Comparison of ENCODE assay signal across 31 cellular contexts in genomic region chr5:170625221-170626165, GRCh38.
DNase-seq lines count a peak whose midpoint lies in the region; ATAC-seq and TF ChIP-seq lines count a peak whose summit lies in the region.
"Had no signal": no experiment of that assay in that cellular context is flagged by ENCODE, and none has a peak within 500 bp of the region (broad histone marks: within the 10 kb centered on the region; RNA-seq: fewer than 3 reads in every experiment).

No MANE protein-coding gene starts in this region.

- no peak overlapping the region for H3K4me3 ChIP-seq in SK-N-SH (ENCODE audit: low read depth in 2 of 2, low read length in 1 of 2)
- H3K4me3 ChIP-seq: A549, cardiac muscle cell, pancreas, skin epidermis, suprapubic skin, upper lobe of left lung had no signal

- TF ChIP-seq RAD21 in SK-N-SH (IDR thresholded peaks at IDR 0.05; ENCODE audit: low read length) = 0 out of 2 replicates have a peak, but pooled peaks have one; percentile 7

- H3K27me3 Mint-ChIP-seq in glutamatergic neuron (ENCODE audit: unreplicated experiment) = peaks cover 20% of the 10 kb centered on the region
- H3K27me3 Mint-ChIP-seq in stimulated activated memory B cell treated with anti-CD40 and anti-IgM and Interleukin-4, amounts not matched to agents 10 μg/mL and 1 μg/mL and 100 μg/mL, for 72 hours = peaks cover 25% of the 10 kb centered on the region

- H3K4me3 Mint-ChIP-seq in glutamatergic neuron (ENCODE audit: unreplicated experiment) = peak overlapping the region; percentile 15
- no peak overlapping the region for H3K4me3 Mint-ChIP-seq in stimulated activated memory B cell treated with anti-CD40 and anti-IgM and Interleukin-4, amounts not matched to agents 10 μg/mL and 1 μg/mL and 100 μg/mL, for 72 hours
- H3K4me3 Mint-ChIP-seq: activated CD4-positive, alpha-beta T cell treated with anti-CD3 and anti-CD28 coated beads, Interleukin-2, amount 10 ng/mL, durations not matched to agents 7 days and 5 days; activated naive CD8-positive, alpha-beta T cell; effector memory CD8-positive, alpha-beta T cell; nephron had no signal

- H3K9me2 ChIP-seq in SK-N-SH = no peaks in the 10 kb centered on the region

- peaks cover 19% of the 10 kb centered on the region for H3K9me3 Mint-ChIP-seq in glutamatergic neuron (ENCODE audit: unreplicated experiment)
- H3K9me3 Mint-ChIP-seq in stimulated activated memory B cell treated with anti-CD40 and anti-IgM and Interleukin-4, amounts not matched to agents 10 μg/mL and 1 μg/mL and 100 μg/mL, for 72 hours = no peaks in the 10 kb centered on the region
- H3K9me3 Mint-ChIP-seq: activated CD4-positive, alpha-beta T cell treated with anti-CD3 and anti-CD28 coated beads, Interleukin-2, amount 10 ng/mL, durations not matched to agents 7 days and 5 days; CD4-positive, CD25-positive, alpha-beta regulatory T cell; effector memory CD8-positive, alpha-beta T cell; nephron had no signal

- H3K27ac ChIP-seq in SK-N-SH (ENCODE audit: low read depth in 2 of 2, low read length in 1 of 2) = no peak overlapping the region
- H3K27ac ChIP-seq: A549, cardiac muscle cell, pancreas, skin epidermis, suprapubic skin, upper lobe of left lung, VCaP had no signal

- H2AFZ ChIP-seq in SK-N-SH (ENCODE audit: low read depth) = no peak overlapping the region

- WGBS in SK-N-SH (ENCODE audit: low lambda C conversion rate) = 63% methylated on average over 14 of the region's 18 CpGs

- CTCF ChIA-PET in SK-N-SH (lab: Yijun Ruan, JAX) (interaction anchor here (0.6 to 19.5 kb wide), 13 partner anchors 8 to 399 kb away, joined by 3 to 614 read pairs (median 5); no protein-coding TSS in a partner anchor), GM10248 (lab: Yijun Ruan, JAX) (interaction anchor here (0.8 to 4.7 kb wide), 6 partner anchors 9 to 200 kb away, joined by 3 to 27 read pairs (median 10); no protein-coding TSS in a partner anchor)

- TF ChIP-seq CTCF in SK-N-SH (IDR thresholded peaks at IDR 0.05) (no peak), glutamatergic neuron (IDR thresholded peaks at IDR 0.05; ENCODE audit: partially characterized antibody, unreplicated experiment) (no peak), GM10248 (IDR thresholded peaks at IDR 0.05; ENCODE audit: control extremely low read depth, extremely low read depth, low read depth, missing control alignments) (no peak)

- H3K4me2 ChIP-seq in SK-N-SH = no peak overlapping the region
- H3K4me2 ChIP-seq: A549 had no signal

- H3K79me2 ChIP-seq in SK-N-SH (ENCODE audit: insufficient read depth) = no peaks in the 10 kb centered on the region

- POLR2A ChIA-PET in SK-N-SH (lab: Yijun Ruan, JAX) = no interaction called here
- POLR2A ChIA-PET in GM10248 (lab: Yijun Ruan, JAX) = no interaction called here

- TF ChIP-seq EP300 in SK-N-SH (IDR thresholded peaks at IDR 0.05; ENCODE audit: borderline replicate concordance in 1 of 2, low read depth in 1 of 2, low read length in 1 of 2) = no peak

- no peak for ATAC-seq in SK-N-SH treated with all-trans-retinoic acid at 6 μM for 48 hours
- no peak for ATAC-seq in stimulated activated memory B cell treated with anti-CD40 and anti-IgM and Interleukin-4, amounts not matched to agents 10 μg/mL and 1 μg/mL and 100 μg/mL, for 72 hours
- ATAC-seq: A549; effector memory CD8-positive, alpha-beta T cell; left colon; pancreas had no signal

- H3F3A ChIP-seq in SK-N-SH (replicated peaks; ENCODE audit: insufficient read depth) = no peaks in the 10 kb centered on the region

- H4K20me1 ChIP-seq in SK-N-SH (ENCODE audit: insufficient read depth) = no peaks in the 10 kb centered on the region

- DNase-seq in SK-N-SH (no peak), NCI-H345 (lab: John Stamatoyannopoulos, UW) (peak; percentile 67), glutamatergic neuron (no peak), NCI-H2196 (lab: John Stamatoyannopoulos, UW; ENCODE audit: unreplicated experiment) (no peak), GM10248 (ENCODE audit: extremely low spot score) (no peak), AG20443 (ENCODE audit: low spot score) (no peak)
- DNase-seq: activated CD4-positive, alpha-beta T cell treated with anti-CD3 and anti-CD28 coated beads, Interleukin-2, amount 10 ng/mL, durations not matched to agents 7 days and 5 days; AML-193; anterior cingulate cortex; CD4-positive, CD25-positive, alpha-beta regulatory T cell; cortex of kidney; effector memory CD8-positive, alpha-beta T cell; left colon; mammary epithelial cell; NCI-H2081 treated with DMSO at 0.1 percent for 48 hours; NCI-H526; pancreas; SHP77 treated with DMSO at 0.1 percent for 48 hours; stimulated activated naive CD4-positive, alpha-beta T cell treated with Interleukin-2 at 50 U/mL for 16 hours; SW 1271; T-helper 9 cell had no signal

- no peaks in the 10 kb centered on the region for H3K9me3 ChIP-seq in SK-N-SH
- H3K9me3 ChIP-seq: A549, pancreas, suprapubic skin, upper lobe of left lung had no signal

- peaks cover 0 to 7% of the 10 kb centered on the region in 2 experiments; a peak in 1 of 4 replicates for H3K4me1 ChIP-seq in SK-N-SH (ENCODE audit: control insufficient read depth in 1 of 2, insufficient read depth in 2 of 2, low read depth in 1 of 2, low read length in 1 of 2)
- H3K4me1 ChIP-seq: A549, pancreas, suprapubic skin, upper lobe of left lung had no signal

- no peaks in the 10 kb centered on the region for H3K27me3 ChIP-seq in SK-N-SH (ENCODE audit: insufficient read depth)
- H3K27me3 ChIP-seq: pancreas, suprapubic skin, upper lobe of left lung had no signal

- H3K36me3 Mint-ChIP-seq in glutamatergic neuron (ENCODE audit: unreplicated experiment) = no peaks in the 10 kb centered on the region
- H3K36me3 Mint-ChIP-seq in stimulated activated memory B cell treated with anti-CD40 and anti-IgM and Interleukin-4, amounts not matched to agents 10 μg/mL and 1 μg/mL and 100 μg/mL, for 72 hours = no peaks in the 10 kb centered on the region
- H3K36me3 Mint-ChIP-seq: activated naive CD8-positive, alpha-beta T cell; CD4-positive, CD25-positive, alpha-beta regulatory T cell had no signal

- H3K36me3 ChIP-seq in SK-N-SH (replicated peaks in 1 of 2; ENCODE audit: control insufficient read depth in 1 of 2, insufficient read depth in 2 of 2, low read length in 1 of 2) = no peaks in the 10 kb centered on the region
- H3K36me3 ChIP-seq: cardiac muscle cell, pancreas, suprapubic skin, upper lobe of left lung had no signal

- no peak overlapping the region for H3K27ac Mint-ChIP-seq in glutamatergic neuron (ENCODE audit: unreplicated experiment)
- no peak overlapping the region for H3K27ac Mint-ChIP-seq in stimulated activated memory B cell treated with anti-CD40 and anti-IgM and Interleukin-4, amounts not matched to agents 10 μg/mL and 1 μg/mL and 100 μg/mL, for 72 hours
- H3K27ac Mint-ChIP-seq: activated CD4-positive, alpha-beta T cell treated with anti-CD3 and anti-CD28 coated beads, Interleukin-2, amount 10 ng/mL, durations not matched to agents 7 days and 5 days; activated naive CD8-positive, alpha-beta T cell; CD4-positive, CD25-positive, alpha-beta regulatory T cell; effector memory CD8-positive, alpha-beta T cell had no signal

- H3K4me1 Mint-ChIP-seq in glutamatergic neuron (ENCODE audit: low read depth, unreplicated experiment) = peaks cover 43% of the 10 kb centered on the region
- no peaks in the 10 kb centered on the region for H3K4me1 Mint-ChIP-seq in stimulated activated memory B cell treated with anti-CD40 and anti-IgM and Interleukin-4, amounts not matched to agents 10 μg/mL and 1 μg/mL and 100 μg/mL, for 72 hours
- H3K4me1 Mint-ChIP-seq: activated CD4-positive, alpha-beta T cell treated with anti-CD3 and anti-CD28 coated beads, Interleukin-2, amount 10 ng/mL, durations not matched to agents 7 days and 5 days had no signal

- H3K9ac ChIP-seq in SK-N-SH = no peak overlapping the region

TF ChIP-seq in SK-N-SH, 30 proteins besides CTCF, POLR2A, EP300 and RAD21 (continues in another document):
- no peak for TF ChIP-seq TEAD4 (IDR thresholded peaks at IDR 0.05; ENCODE audit: borderline replicate concordance, insufficient read depth)
- TF ChIP-seq IRF3 (IDR thresholded peaks at IDR 0.05; ENCODE audit: low read depth, low read length) = no peak

TF ChIP-seq in SK-N-SH treated with all-trans-retinoic acid at 6 μM for 48 hours, 23 proteins besides CTCF, POLR2A, EP300 and RAD21 (continues in another document):
- no peak for TF ChIP-seq ZFP30 (CRISPR knock-in tag; IDR thresholded peaks at IDR 0.05)
- TF ChIP-seq ISL1 (CRISPR knock-in tag; IDR thresholded peaks at IDR 0.05) = no peak
- TF ChIP-seq, protein P1, sequence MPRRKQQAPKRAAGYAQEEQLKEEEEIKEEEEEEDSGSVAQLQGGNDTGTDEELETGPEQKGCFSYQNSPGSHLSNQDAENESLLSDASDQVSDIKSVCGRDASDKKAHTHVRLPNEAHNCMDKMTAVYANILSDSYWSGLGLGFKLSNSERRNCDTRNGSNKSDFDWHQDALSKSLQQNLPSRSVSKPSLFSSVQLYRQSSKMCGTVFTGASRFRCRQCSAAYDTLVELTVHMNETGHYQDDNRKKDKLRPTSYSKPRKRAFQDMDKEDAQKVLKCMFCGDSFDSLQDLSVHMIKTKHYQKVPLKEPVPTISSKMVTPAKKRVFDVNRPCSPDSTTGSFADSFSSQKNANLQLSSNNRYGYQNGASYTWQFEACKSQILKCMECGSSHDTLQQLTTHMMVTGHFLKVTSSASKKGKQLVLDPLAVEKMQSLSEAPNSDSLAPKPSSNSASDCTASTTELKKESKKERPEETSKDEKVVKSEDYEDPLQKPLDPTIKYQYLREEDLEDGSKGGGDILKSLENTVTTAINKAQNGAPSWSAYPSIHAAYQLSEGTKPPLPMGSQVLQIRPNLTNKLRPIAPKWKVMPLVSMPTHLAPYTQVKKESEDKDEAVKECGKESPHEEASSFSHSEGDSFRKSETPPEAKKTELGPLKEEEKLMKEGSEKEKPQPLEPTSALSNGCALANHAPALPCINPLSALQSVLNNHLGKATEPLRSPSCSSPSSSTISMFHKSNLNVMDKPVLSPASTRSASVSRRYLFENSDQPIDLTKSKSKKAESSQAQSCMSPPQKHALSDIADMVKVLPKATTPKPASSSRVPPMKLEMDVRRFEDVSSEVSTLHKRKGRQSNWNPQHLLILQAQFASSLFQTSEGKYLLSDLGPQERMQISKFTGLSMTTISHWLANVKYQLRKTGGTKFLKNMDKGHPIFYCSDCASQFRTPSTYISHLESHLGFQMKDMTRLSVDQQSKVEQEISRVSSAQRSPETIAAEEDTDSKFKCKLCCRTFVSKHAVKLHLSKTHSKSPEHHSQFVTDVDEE (CRISPR knock-in tag; IDR thresholded peaks at IDR 0.05) = no peak
